8 cellular contexts compared by ENCODE assay signal in the genomic region with DNA sequence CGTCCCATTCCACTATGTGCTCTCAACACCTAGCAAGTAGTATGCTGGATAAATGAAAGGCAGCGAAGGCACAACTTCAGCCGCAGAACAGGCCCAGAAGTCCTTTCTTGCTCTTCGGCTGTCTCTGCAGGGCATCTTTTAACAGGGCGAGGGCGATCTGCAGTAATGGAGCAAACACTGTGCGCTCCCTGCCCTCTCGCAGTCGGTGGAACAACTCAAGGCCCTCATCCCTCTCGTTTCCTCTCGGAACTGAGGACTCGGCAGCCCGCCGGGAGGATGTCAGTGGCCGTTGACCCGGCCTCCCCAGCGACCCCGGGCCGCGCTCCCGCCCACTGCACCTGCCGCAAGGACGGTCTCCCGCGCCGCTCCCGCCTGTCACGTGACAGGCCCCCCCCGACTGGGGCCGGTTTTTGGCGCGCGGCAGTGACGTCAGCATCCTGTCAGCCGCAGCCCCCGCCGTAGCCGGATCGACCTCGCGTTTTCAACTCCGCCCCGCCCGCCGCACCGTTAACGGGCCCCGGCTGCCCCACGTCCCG. TPM values are rescaled to one million over a fixed set of nuclear protein-coding genes. Genes with fewer than 3 reads are reported as not detected.
DNase-seq lines count a peak whose midpoint lies in the region; ATAC-seq and TF ChIP-seq lines count a peak whose summit lies in the region.

No MANE protein-coding gene starts in this region.

- no peaks in the 10 kb centered on the region for H3K36me3 ChIP-seq in adrenal gland (replicated peaks in 1 of 2)
- no peaks in the 10 kb centered on the region for H3K36me3 ChIP-seq in heart right ventricle

- peaks cover 28% of the 10 kb centered on the region for H3K4me1 Mint-ChIP-seq in type B pancreatic cell (ENCODE audit: unreplicated experiment)

- no peaks in the 10 kb centered on the region for H3K9me3 ChIP-seq in adrenal gland (replicated peaks in 1 of 3)
- no peaks in the 10 kb centered on the region for H3K9me3 ChIP-seq in heart right ventricle

- 0 to 1% (median 0%) methylated on average over 4 to 50 of the region's 50 CpGs for WGBS in adrenal gland, 4 donors
- 0% methylated on average over 49 to 50 of the region's 50 CpGs for WGBS in heart right ventricle, 2 donors

- no peaks in the 10 kb centered on the region for H3K27me3 Mint-ChIP-seq in type B pancreatic cell

- H3K4me1 ChIP-seq in adrenal gland (replicated peaks in 1 of 2) (peaks cover 13 to 28% of the 10 kb centered on the region in 2 donors), heart right ventricle (peaks cover 7 to 64% (median 33%) of the 10 kb centered on the region in 9 donors)

- TF ChIP-seq POLR2A in adrenal gland (IDR thresholded peaks at IDR 0.05) = peak in 1 of 2 donors; percentile 71

- TF ChIP-seq CTCF in adrenal gland (IDR thresholded peaks at IDR 0.05) = peak in 3 of 6 experiments; percentile 13 to 36 (median 19)
- peak in 4 of 9 donors; percentile 10 to 45 (median 38) for TF ChIP-seq CTCF in heart right ventricle (IDR thresholded peaks at IDR 0.05)
- TF ChIP-seq CTCF in type B pancreatic cell (conservative IDR thresholded peaks at IDR 0.05) = no peak

- peak overlapping the region; percentile 94 for H3K27ac Mint-ChIP-seq in type B pancreatic cell

- intact Hi-C loops in adrenal gland (cut with DNase I) (no loop called here), heart right ventricle (cut with DNase I) (loop anchor here in 6 of 10 donors (5.0 to 10.0 kb wide), 8 partner anchors 35 to 250 kb away; partner anchors contain the start of genes PRXL2C (in 2 of the 6), SLC35D2 (in 2 of the 6) and HABP4 (in 1 of the 6)), posterior vena cava (cut with DNase I) (loop anchor here in 1 of 2 donors (5.0 kb wide), 1 partner anchor 530 kb away; no protein-coding TSS in a partner anchor)

- peak; percentile 10 to 34 (median 22) for ATAC-seq in heart right ventricle

- H3K9me3 Mint-ChIP-seq in type B pancreatic cell = no peaks in the 10 kb centered on the region

- H3K36me3 Mint-ChIP-seq in type B pancreatic cell = peaks cover 3% of the 10 kb centered on the region

- H3K4me3 Mint-ChIP-seq in type B pancreatic cell = peak overlapping the region; percentile 95

- H3K27me3 ChIP-seq in adrenal gland (no peaks in the 10 kb centered on the region), heart right ventricle (no peaks in the 10 kb centered on the region)

- H3K4me3 ChIP-seq in adrenal gland = peak overlapping the region; percentile 28 to 84 (median 55)
- peak overlapping the region; percentile 56 to 97 (median 85) for H3K4me3 ChIP-seq in heart right ventricle

- H3K27ac ChIP-seq in adrenal gland (peak overlapping the region; percentile 24 to 98 (median 93)), heart right ventricle (peak overlapping the region; percentile 72 to 100 (median 98))

- peak; percentile 93 for DNase-seq in D341Med (ENCODE audit: low spot score)
- DNase-seq in GOT3 (lab: John Stamatoyannopoulos, UW) = peak; percentile 27
- peak; percentile 77 for DNase-seq in NCI-H1092 (lab: John Stamatoyannopoulos, UW)
- peak; percentile 87 for DNase-seq in T follicular helper cell (ENCODE audit: low read depth)
- peak; percentile 86 to 93 (median 89) for DNase-seq in adrenal gland
- DNase-seq in heart right ventricle = peak; percentile 90
- peak; percentile 96 for DNase-seq in posterior vena cava (ENCODE audit: low spot score)
- DNase-seq in type B pancreatic cell (ENCODE audit: extremely low spot score, unreplicated experiment) = peak; percentile 91

RNA-seq across cellular contexts. Expression of gene ZNF367, which starts 1.1 kb away (rescaled TPM):
- total RNA-seq in adrenal gland (1 to 10 TPM in 5 of 8 donors, under 1 TPM in 3; 0.35 to 1.6 (median 1.2) TPM), heart right ventricle (1 to 10 TPM; 2.4 to 6.4 (median 4.0) TPM), posterior vena cava (1 to 10 TPM; 1.1 to 2.3 TPM), type B pancreatic cell (ENCODE audit: low replicate concordance) (4.3 and 7.2 TPM in 2 replicates)
- polyA plus RNA-seq in adrenal gland (1 to 10 TPM in 1 of 3 donors, under 1 TPM in 2; 0.24 to 3.0 (median 0.37) TPM), heart right ventricle (1 to 10 TPM; 1.2 to 2.9 TPM)

RNA-seq across cellular contexts. Expression of gene HABP4, which starts 32.9 kb away (rescaled TPM):
- total RNA-seq in adrenal gland (10 to 100 TPM in 3 of 8 donors, 1 to 10 TPM in 5; 5.8 to 17.4 (median 9.6) TPM), heart right ventricle (10 to 100 TPM; 20.8 to 30.4 (median 25.9) TPM), posterior vena cava (10 to 100 TPM; 30.9 to 37.4 TPM), type B pancreatic cell (ENCODE audit: low replicate concordance) (10.1 and 19.4 TPM in 2 replicates)
- polyA plus RNA-seq in adrenal gland (10 to 100 TPM; 14.9 to 22.4 (median 16.5) TPM), heart right ventricle (10 to 100 TPM; 21.2 to 25.1 TPM)

RNA-seq across cellular contexts. Expression of gene SLC35D2, which starts 33.6 kb away (rescaled TPM):
- total RNA-seq in adrenal gland = 10 to 100 TPM in 6 of 8 donors, 1 to 10 TPM in 2; 6.9 to 20.8 (median 16.5) TPM
- 10 to 100 TPM; 10.4 to 12.3 (median 11.9) TPM for polyA plus RNA-seq in adrenal gland
- total RNA-seq in heart right ventricle = 10 to 100 TPM; 10.8 to 20.8 (median 13.2) TPM
- 10 to 100 TPM; 11.5 to 16.2 TPM for polyA plus RNA-seq in heart right ventricle
- 10 to 100 TPM; 13.2 to 15.7 TPM for total RNA-seq in posterior vena cava
- 25.7 and 40.5 TPM in 2 replicates for total RNA-seq in type B pancreatic cell (ENCODE audit: low replicate concordance)

Comparison
In these comparisons a context has a peak if more than half of its experiments do, and no peak if none do; other contexts are left out.
1. Peak in every context shown above with its lines: DNase-seq, ATAC-seq, H3K4me3 ChIP-seq and H3K27ac ChIP-seq.
2. DNase-seq: peak in every context shown above with its lines; median percentile 96 in posterior vena cava; 93 in D341Med; 91 in type B pancreatic cell; 90 in heart right ventricle; 89 in adrenal gland; 87 in T follicular helper cell; 77 in NCI-H1092; 27 in GOT3.
3. intact Hi-C loops: an anchor here in heart right ventricle (5.0 to 10.0 kb wide); none called in adrenal gland.